In the genomic region with DNA sequence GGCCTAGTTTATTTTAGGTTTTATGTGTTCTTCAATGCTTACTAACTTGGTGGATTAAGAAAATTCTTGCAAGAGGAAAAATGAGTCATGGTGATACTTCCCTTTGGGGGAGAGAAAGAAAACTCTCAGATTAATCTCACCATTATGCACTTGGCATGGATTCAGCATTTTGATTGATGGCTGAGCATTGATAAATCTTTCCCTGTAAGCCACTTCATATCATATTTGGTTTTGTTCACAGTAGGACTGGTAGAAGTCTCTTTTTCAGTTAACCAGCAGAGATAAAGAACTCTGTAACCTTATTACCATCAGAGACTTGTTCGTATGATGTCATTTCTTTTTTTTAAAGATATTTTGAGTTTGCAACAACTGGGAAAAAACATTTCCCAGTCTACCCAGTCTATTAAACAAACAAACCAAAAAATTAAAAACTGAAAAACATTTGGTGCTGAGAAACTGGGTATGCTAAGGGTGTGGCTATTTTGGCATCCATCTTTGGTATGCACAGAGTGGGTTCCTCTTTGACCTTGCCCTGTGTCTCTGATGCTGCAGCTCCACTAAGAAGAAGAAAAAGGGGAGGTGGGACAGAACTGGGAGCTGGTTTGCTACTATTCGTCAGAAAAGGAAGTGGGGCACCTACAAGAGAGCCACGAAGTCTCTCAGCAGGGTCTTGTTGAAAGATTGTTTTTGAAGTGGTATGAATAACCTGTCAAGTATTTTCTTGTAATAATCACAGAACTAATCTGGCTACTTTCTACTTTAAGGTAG, we compare ENCODE assay signal across 8 cellular contexts. TPM values are rescaled to one million over a fixed set of nuclear protein-coding genes. Genes with fewer than 3 reads are reported as not detected.
DNase-seq lines count a peak whose midpoint lies in the region; ATAC-seq, FAIRE-seq and TF ChIP-seq lines count a peak whose summit lies in the region.

No MANE protein-coding gene starts in this region.

- H3K9me3 ChIP-seq in Peyer's patch: no peaks in the 10 kb centered on the region

- H3K36me3 ChIP-seq in Peyer's patch: no peaks in the 10 kb centered on the region

- TF ChIP-seq POLR2A in GM12891 (IDR thresholded peaks at IDR 0.05; ENCODE audit: low read depth, low read length): no peak
- TF ChIP-seq POLR2A in Peyer's patch (IDR thresholded peaks at IDR 0.05): no peak

- TF ChIP-seq CTCF in Peyer's patch (IDR thresholded peaks at IDR 0.05) (no peak), epithelial cell of esophagus (IDR thresholded peaks at IDR 0.05; ENCODE audit: insufficient read depth, low read depth, low read length, missing control alignments) (no peak)

- no peaks in the 10 kb centered on the region for H3K27me3 ChIP-seq in Peyer's patch

- H3K4me3 ChIP-seq in Peyer's patch (no peak overlapping the region), epithelial cell of esophagus (ENCODE audit: low read length) (no peak overlapping the region)

- DNase-seq in GM12891 (ENCODE audit: insufficient read length, low spot score) (no peak), Peyer's patch (no peak), epithelial cell of esophagus (ENCODE audit: low read depth) (peak; percentile 89), renal cortical epithelial cell (ENCODE audit: low read depth) (peak; percentile 62), NCI-H2107 treated with DMSO at 0.1 percent for 48 hours (lab: John Stamatoyannopoulos, UW; ENCODE audit: unreplicated experiment) (no peak), T-helper 9 cell (no peak)

- FAIRE-seq in GM12891 (lab: Jason Lieb, UNC): no peak

- peaks cover 0 to 33% (median 12%) of the 10 kb centered on the region in 4 donors for H3K4me1 ChIP-seq in Peyer's patch

- peak overlapping the region in 3 of 4 donors; percentile 3 to 22 (median 22) for H3K27ac ChIP-seq in Peyer's patch

- no peak for ATAC-seq in GM19395 (IDR thresholded peaks at IDR 0.05; ENCODE audit: unreplicated experiment)
- no peak for ATAC-seq in HG02840 (IDR thresholded peaks at IDR 0.05; ENCODE audit: low FRiP score, unreplicated experiment)

TF ChIP-seq in GM12891, 5 proteins besides CTCF, POLR2A, EP300 and RAD21:
- TF ChIP-seq POU2F2 (IDR thresholded peaks at IDR 0.05; ENCODE audit: low read depth, low read length): no peak
- no peak for TF ChIP-seq TAF1 (IDR thresholded peaks at IDR 0.05; ENCODE audit: low read depth, low read length)
- TF ChIP-seq POLR2AphosphoS5 (IDR thresholded peaks at IDR 0.05; ENCODE audit: low read depth, low read length): no peak
- TF ChIP-seq PAX5 (IDR thresholded peaks at IDR 0.05; ENCODE audit: insufficient read depth, low read length, severe bottlenecking): no peak
- TF ChIP-seq SPI1 (IDR thresholded peaks at IDR 0.05; ENCODE audit: low read depth, low read length): peak; percentile 43; the same call in 1 of the 2 replicates

RNA-seq across cellular contexts. Expression of a gene that starts 17.2 kb away (rescaled TPM):
- 7.1 TPM for polyA plus RNA-seq in GM12891 (2012; ENCODE audit: low read depth, missing spikeins)
- total RNA-seq in Peyer's patch (10 to 100 TPM; 39.3 to 51.8 (median 42.0) TPM), renal cortical epithelial cell (71.9 and 106 TPM in 2 replicates)

Comparison
In these comparisons a context has a peak if more than half of its experiments do, and no peak if none do; other contexts are left out.
1. DNase-seq: peak in epithelial cell of esophagus (single experiment) and renal cortical epithelial cell (single experiment); none in GM12891 (single experiment), Peyer's patch (0 of 3), NCI-H2107 treated with DMSO at 0.1 percent for 48 hours (single experiment) and T-helper 9 cell (single experiment).